ENCODE assay signal across 1 cellular context in the genomic region with DNA sequence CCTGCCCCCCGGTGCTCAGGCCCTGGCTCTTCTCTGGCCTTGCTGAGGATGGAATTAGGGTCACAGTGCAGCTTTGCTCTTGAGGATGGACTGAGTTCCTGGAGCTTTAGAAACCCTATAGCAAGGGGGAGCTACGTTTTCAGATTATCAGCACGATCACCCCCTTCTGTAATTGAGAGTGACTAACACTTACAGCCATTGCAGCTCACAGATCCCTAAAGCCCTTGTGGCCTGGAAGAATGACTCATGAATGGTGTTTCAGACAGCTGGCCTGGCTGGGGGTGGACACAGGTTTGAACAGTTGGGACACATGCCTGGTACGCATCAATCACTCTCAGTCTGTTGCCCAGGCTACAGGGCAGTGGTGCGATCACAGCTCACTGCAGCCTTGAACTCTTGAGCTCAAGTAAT.
TF ChIP-seq lines count a peak whose summit lies in the region.

No MANE protein-coding gene starts in this region.

TF ChIP-seq in K562, 482 proteins besides CTCF, POLR2A, EP300 and RAD21 (continued from another document and continues in another):
- TF ChIP-seq, protein P1, sequence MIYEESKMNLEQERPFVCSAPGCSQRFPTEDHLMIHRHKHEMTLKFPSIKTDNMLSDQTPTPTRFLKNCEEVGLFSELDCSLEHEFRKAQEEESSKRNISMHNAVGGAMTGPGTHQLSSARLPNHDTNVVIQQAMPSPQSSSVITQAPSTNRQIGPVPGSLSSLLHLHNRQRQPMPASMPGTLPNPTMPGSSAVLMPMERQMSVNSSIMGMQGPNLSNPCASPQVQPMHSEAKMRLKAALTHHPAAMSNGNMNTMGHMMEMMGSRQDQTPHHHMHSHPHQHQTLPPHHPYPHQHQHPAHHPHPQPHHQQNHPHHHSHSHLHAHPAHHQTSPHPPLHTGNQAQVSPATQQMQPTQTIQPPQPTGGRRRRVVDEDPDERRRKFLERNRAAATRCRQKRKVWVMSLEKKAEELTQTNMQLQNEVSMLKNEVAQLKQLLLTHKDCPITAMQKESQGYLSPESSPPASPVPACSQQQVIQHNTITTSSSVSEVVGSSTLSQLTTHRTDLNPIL (CRISPR knock-in tag; IDR thresholded peaks at IDR 0.05), result no peak
- TF ChIP-seq, protein P2, sequence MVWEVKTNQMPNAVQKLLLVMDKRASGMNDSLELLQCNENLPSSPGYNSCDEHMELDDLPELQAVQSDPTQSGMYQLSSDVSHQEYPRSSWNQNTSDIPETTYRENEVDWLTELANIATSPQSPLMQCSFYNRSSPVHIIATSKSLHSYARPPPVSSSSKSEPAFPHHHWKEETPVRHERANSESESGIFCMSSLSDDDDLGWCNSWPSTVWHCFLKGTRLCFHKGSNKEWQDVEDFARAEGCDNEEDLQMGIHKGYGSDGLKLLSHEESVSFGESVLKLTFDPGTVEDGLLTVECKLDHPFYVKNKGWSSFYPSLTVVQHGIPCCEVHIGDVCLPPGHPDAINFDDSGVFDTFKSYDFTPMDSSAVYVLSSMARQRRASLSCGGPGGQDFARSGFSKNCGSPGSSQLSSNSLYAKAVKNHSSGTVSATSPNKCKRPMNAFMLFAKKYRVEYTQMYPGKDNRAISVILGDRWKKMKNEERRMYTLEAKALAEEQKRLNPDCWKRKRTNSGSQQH (CRISPR knock-in tag; IDR thresholded peaks at IDR 0.05), result 0 out of 2 replicates have a peak, but pooled peaks have one; percentile 6
- TF ChIP-seq CEBPB (tag; IDR thresholded peaks at IDR 0.05), result peak; percentile 51; the same call in 1 of the 2 replicates
- TF ChIP-seq, protein P3, sequence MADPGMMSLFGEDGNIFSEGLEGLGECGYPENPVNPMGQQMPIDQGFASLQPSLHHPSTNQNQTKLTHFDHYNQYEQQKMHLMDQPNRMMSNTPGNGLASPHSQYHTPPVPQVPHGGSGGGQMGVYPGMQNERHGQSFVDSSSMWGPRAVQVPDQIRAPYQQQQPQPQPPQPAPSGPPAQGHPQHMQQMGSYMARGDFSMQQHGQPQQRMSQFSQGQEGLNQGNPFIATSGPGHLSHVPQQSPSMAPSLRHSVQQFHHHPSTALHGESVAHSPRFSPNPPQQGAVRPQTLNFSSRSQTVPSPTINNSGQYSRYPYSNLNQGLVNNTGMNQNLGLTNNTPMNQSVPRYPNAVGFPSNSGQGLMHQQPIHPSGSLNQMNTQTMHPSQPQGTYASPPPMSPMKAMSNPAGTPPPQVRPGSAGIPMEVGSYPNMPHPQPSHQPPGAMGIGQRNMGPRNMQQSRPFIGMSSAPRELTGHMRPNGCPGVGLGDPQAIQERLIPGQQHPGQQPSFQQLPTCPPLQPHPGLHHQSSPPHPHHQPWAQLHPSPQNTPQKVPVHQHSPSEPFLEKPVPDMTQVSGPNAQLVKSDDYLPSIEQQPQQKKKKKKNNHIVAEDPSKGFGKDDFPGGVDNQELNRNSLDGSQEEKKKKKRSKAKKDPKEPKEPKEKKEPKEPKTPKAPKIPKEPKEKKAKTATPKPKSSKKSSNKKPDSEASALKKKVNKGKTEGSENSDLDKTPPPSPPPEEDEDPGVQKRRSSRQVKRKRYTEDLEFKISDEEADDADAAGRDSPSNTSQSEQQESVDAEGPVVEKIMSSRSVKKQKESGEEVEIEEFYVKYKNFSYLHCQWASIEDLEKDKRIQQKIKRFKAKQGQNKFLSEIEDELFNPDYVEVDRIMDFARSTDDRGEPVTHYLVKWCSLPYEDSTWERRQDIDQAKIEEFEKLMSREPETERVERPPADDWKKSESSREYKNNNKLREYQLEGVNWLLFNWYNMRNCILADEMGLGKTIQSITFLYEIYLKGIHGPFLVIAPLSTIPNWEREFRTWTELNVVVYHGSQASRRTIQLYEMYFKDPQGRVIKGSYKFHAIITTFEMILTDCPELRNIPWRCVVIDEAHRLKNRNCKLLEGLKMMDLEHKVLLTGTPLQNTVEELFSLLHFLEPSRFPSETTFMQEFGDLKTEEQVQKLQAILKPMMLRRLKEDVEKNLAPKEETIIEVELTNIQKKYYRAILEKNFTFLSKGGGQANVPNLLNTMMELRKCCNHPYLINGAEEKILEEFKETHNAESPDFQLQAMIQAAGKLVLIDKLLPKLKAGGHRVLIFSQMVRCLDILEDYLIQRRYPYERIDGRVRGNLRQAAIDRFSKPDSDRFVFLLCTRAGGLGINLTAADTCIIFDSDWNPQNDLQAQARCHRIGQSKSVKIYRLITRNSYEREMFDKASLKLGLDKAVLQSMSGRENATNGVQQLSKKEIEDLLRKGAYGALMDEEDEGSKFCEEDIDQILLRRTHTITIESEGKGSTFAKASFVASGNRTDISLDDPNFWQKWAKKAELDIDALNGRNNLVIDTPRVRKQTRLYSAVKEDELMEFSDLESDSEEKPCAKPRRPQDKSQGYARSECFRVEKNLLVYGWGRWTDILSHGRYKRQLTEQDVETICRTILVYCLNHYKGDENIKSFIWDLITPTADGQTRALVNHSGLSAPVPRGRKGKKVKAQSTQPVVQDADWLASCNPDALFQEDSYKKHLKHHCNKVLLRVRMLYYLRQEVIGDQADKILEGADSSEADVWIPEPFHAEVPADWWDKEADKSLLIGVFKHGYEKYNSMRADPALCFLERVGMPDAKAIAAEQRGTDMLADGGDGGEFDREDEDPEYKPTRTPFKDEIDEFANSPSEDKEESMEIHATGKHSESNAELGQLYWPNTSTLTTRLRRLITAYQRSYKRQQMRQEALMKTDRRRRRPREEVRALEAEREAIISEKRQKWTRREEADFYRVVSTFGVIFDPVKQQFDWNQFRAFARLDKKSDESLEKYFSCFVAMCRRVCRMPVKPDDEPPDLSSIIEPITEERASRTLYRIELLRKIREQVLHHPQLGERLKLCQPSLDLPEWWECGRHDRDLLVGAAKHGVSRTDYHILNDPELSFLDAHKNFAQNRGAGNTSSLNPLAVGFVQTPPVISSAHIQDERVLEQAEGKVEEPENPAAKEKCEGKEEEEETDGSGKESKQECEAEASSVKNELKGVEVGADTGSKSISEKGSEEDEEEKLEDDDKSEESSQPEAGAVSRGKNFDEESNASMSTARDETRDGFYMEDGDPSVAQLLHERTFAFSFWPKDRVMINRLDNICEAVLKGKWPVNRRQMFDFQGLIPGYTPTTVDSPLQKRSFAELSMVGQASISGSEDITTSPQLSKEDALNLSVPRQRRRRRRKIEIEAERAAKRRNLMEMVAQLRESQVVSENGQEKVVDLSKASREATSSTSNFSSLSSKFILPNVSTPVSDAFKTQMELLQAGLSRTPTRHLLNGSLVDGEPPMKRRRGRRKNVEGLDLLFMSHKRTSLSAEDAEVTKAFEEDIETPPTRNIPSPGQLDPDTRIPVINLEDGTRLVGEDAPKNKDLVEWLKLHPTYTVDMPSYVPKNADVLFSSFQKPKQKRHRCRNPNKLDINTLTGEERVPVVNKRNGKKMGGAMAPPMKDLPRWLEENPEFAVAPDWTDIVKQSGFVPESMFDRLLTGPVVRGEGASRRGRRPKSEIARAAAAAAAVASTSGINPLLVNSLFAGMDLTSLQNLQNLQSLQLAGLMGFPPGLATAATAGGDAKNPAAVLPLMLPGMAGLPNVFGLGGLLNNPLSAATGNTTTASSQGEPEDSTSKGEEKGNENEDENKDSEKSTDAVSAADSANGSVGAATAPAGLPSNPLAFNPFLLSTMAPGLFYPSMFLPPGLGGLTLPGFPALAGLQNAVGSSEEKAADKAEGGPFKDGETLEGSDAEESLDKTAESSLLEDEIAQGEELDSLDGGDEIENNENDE (IDR thresholded peaks at IDR 0.05; ENCODE audit: low read depth, low read length), result no peak
- TF ChIP-seq, protein P4, sequence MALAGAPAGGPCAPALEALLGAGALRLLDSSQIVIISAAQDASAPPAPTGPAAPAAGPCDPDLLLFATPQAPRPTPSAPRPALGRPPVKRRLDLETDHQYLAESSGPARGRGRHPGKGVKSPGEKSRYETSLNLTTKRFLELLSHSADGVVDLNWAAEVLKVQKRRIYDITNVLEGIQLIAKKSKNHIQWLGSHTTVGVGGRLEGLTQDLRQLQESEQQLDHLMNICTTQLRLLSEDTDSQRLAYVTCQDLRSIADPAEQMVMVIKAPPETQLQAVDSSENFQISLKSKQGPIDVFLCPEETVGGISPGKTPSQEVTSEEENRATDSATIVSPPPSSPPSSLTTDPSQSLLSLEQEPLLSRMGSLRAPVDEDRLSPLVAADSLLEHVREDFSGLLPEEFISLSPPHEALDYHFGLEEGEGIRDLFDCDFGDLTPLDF (CRISPR knock-in tag; IDR thresholded peaks at IDR 0.05), result no peak
- TF ChIP-seq, protein P5, sequence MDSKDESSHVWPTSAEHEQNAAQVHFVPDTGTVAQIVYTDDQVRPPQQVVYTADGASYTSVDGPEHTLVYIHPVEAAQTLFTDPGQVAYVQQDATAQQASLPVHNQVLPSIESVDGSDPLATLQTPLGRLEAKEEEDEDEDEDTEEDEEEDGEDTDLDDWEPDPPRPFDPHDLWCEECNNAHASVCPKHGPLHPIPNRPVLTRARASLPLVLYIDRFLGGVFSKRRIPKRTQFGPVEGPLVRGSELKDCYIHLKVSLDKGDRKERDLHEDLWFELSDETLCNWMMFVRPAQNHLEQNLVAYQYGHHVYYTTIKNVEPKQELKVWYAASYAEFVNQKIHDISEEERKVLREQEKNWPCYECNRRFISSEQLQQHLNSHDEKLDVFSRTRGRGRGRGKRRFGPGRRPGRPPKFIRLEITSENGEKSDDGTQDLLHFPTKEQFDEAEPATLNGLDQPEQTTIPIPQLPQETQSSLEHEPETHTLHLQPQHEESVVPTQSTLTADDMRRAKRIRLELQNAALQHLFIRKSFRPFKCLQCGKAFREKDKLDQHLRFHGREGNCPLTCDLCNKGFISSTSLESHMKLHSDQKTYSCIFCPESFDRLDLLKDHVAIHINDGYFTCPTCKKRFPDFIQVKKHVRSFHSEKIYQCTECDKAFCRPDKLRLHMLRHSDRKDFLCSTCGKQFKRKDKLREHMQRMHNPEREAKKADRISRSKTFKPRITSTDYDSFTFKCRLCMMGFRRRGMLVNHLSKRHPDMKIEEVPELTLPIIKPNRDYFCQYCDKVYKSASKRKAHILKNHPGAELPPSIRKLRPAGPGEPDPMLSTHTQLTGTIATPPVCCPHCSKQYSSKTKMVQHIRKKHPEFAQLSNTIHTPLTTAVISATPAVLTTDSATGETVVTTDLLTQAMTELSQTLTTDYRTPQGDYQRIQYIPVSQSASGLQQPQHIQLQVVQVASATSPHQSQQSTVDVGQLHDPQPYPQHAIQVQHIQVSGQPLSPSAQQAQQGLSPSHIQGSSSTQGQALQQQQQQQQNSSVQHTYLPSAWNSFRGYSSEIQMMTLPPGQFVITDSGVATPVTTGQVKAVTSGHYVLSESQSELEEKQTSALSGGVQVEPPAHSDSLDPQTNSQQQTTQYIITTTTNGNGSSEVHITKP (IDR thresholded peaks at IDR 0.05; ENCODE audit: partially characterized antibody), result peak; percentile 76
- TF ChIP-seq HNRNPK (IDR thresholded peaks at IDR 0.05; ENCODE audit: low read depth, low read length, poor library complexity, severe bottlenecking), result no peak
- 0 out of 4 replicates have a peak, but pooled peaks of 1 of the 2 experiments have one; percentile 44 for TF ChIP-seq HDAC1 (IDR thresholded peaks at IDR 0.05)
- no peak for TF ChIP-seq EWSR1 (IDR thresholded peaks at IDR 0.05; ENCODE audit: borderline replicate concordance, low read depth, partially characterized antibody)
- no peak for TF ChIP-seq SRF (CRISPR knock-in tag; IDR thresholded peaks at IDR 0.05)
- TF ChIP-seq HIVEP1 (CRISPR knock-in tag; IDR thresholded peaks at IDR 0.05), result no peak
- TF ChIP-seq, protein P6, sequence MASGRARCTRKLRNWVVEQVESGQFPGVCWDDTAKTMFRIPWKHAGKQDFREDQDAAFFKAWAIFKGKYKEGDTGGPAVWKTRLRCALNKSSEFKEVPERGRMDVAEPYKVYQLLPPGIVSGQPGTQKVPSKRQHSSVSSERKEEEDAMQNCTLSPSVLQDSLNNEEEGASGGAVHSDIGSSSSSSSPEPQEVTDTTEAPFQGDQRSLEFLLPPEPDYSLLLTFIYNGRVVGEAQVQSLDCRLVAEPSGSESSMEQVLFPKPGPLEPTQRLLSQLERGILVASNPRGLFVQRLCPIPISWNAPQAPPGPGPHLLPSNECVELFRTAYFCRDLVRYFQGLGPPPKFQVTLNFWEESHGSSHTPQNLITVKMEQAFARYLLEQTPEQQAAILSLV (tag; IDR thresholded peaks at IDR 0.05), result no peak
- TF ChIP-seq ZNF764 (CRISPR knock-in tag; IDR thresholded peaks at IDR 0.05; ENCODE audit: low read depth), result 0 out of 2 replicates have a peak, but pooled peaks have one; percentile 34
- TF ChIP-seq YBX1 (IDR thresholded peaks at IDR 0.05), result no peak
- no peak for TF ChIP-seq ADNP (tag; IDR thresholded peaks at IDR 0.05)
- TF ChIP-seq, protein P7, sequence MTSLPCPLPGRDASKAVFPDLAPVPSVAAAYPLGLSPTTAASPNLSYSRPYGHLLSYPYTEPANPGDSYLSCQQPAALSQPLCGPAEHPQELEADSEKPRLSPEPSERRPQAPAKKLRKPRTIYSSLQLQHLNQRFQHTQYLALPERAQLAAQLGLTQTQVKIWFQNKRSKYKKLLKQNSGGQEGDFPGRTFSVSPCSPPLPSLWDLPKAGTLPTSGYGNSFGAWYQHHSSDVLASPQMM (CRISPR knock-in tag; IDR thresholded peaks at IDR 0.05), result no peak
- TF ChIP-seq, protein P8, sequence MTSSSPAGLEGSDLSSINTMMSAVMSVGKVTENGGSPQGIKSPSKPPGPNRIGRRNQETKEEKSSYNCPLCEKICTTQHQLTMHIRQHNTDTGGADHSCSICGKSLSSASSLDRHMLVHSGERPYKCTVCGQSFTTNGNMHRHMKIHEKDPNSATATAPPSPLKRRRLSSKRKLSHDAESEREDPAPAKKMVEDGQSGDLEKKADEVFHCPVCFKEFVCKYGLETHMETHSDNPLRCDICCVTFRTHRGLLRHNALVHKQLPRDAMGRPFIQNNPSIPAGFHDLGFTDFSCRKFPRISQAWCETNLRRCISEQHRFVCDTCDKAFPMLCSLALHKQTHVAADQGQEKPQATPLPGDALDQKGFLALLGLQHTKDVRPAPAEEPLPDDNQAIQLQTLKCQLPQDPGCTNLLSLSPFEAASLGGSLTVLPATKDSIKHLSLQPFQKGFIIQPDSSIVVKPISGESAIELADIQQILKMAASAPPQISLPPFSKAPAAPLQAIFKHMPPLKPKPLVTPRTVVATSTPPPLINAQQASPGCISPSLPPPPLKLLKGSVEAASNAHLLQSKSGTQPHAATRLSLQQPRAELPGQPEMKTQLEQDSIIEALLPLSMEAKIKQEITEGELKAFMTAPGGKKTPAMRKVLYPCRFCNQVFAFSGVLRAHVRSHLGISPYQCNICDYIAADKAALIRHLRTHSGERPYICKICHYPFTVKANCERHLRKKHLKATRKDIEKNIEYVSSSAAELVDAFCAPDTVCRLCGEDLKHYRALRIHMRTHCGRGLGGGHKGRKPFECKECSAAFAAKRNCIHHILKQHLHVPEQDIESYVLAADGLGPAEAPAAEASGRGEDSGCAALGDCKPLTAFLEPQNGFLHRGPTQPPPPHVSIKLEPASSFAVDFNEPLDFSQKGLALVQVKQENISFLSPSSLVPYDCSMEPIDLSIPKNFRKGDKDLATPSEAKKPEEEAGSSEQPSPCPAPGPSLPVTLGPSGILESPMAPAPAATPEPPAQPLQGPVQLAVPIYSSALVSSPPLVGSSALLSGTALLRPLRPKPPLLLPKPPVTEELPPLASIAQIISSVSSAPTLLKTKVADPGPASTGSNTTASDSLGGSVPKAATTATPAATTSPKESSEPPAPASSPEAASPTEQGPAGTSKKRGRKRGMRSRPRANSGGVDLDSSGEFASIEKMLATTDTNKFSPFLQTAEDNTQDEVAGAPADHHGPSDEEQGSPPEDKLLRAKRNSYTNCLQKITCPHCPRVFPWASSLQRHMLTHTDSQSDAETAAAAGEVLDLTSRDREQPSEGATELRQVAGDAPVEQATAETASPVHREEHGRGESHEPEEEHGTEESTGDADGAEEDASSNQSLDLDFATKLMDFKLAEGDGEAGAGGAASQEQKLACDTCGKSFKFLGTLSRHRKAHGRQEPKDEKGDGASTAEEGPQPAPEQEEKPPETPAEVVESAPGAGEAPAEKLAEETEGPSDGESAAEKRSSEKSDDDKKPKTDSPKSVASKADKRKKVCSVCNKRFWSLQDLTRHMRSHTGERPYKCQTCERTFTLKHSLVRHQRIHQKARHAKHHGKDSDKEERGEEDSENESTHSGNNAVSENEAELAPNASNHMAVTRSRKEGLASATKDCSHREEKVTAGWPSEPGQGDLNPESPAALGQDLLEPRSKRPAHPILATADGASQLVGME (CRISPR knock-in tag; IDR thresholded peaks at IDR 0.05), result peak; percentile 39; the same call in 1 of the 2 replicates
- TF ChIP-seq U2AF2 (optimal IDR thresholded peaks at IDR 0.05; ENCODE audit: low read depth, low read length), result no peak
- TF ChIP-seq BRCA1 (IDR thresholded peaks at IDR 0.05), result no peak
- no peak for TF ChIP-seq BRCA1 (CRISPR knock-in tag; IDR thresholded peaks at IDR 0.05)
- peak; percentile 52; the same call in 1 of the 2 replicates for TF ChIP-seq ZNF316 (IDR thresholded peaks at IDR 0.05)
